ENCODE assay signal across 16 cellular contexts in the genomic region with DNA sequence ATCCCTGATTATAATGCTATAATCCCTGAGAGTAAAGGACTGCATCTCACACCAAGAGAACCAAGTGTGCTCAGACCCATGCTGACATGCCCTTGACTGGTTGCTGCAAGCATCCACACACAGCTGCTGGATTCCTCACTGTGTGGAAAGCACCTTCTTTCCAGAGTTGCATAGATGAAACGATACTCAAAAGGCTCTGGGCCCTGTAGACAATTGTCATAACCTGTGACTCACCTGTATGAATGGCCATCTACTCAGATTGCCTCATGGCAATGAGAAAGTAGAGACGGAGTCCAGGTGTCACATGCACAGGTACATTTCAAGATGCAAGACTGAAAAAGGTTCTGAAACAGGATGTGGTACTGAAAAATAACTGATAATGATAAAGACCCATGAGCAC. TPM values are rescaled to one million over a fixed set of nuclear protein-coding genes. Genes with fewer than 3 reads are reported as not detected.
DNase-seq lines count a peak whose midpoint lies in the region; ATAC-seq and TF ChIP-seq lines count a peak whose summit lies in the region.
"Had no signal": no experiment of that assay in that cellular context is flagged by ENCODE, and none has a peak within 500 bp of the region (broad histone marks: within the 10 kb centered on the region; RNA-seq: fewer than 3 reads in every experiment).

No MANE protein-coding gene starts in this region.

- no peak for DNase-seq in activated naive CD8-positive, alpha-beta T cell treated with anti-CD3 and anti-CD28 coated beads, Interleukin-2, amount 50 U/mL, for 24 hours
- no peak for DNase-seq in activated naive CD8-positive, alpha-beta T cell treated with anti-CD3 and anti-CD28 coated beads for 36 hours
- peak; percentile 11 to 65 for DNase-seq in PC-9
- peak; percentile 86 for DNase-seq in epithelial cell of prostate (ENCODE audit: low read depth, low spot score)
- DNase-seq in natural killer cell treated with Interleukin-12 subunit alpha and Interleukin-12 subunit beta and Interleukin-15 and Interleukin-18, amount 100 ng/mL, for 72 hours (ENCODE audit: low spot score) = no peak
- DNase-seq in occipital lobe (lab: John Stamatoyannopoulos, UW) = no peak
- DNase-seq in left lobe of liver (ENCODE audit: low spot score) = no peak
- DNase-seq: KBM-7, NCI-H1105, NCI-H187, NCI-H774 had no signal

- no peaks in the 10 kb centered on the region for H4K20me1 ChIP-seq in PC-9 (ENCODE audit: insufficient read depth)

- no peaks in the 10 kb centered on the region for H3K27me3 ChIP-seq in PC-9 (ENCODE audit: insufficient read depth, low read depth)
- H3K27me3 ChIP-seq: SJSA1 had no signal

- H3K4me1 ChIP-seq in PC-9 (replicated peaks; ENCODE audit: insufficient read depth) = no peaks in the 10 kb centered on the region
- H3K4me1 ChIP-seq: A549, SJSA1 had no signal

- no peaks in the 10 kb centered on the region for H3K9me3 ChIP-seq in PC-9 (ENCODE audit: insufficient read depth, low read depth)
- H3K9me3 ChIP-seq: A549, SJSA1 had no signal

- POLR2A ChIA-PET in PC-9 (lab: Charles Lee; ENCODE audit: unreplicated experiment) = interaction anchor here (0.7 kb wide), 1 partner anchor 1873 kb away, joined by 3 read pairs; no protein-coding TSS in a partner anchor

- H3K27ac ChIP-seq in PC-9 (no peak overlapping the region), epithelial cell of prostate (peak overlapping the region; percentile 81)
- H3K27ac ChIP-seq: A549, C4-2B, SJSA1 had no signal

- H3F3A ChIP-seq in PC-9 (ENCODE audit: insufficient read depth, low read depth) = no peaks in the 10 kb centered on the region

- no peak overlapping the region for H3K4me2 ChIP-seq in PC-9
- H3K4me2 ChIP-seq: A549 had no signal

- H3K9me2 ChIP-seq in PC-9 (ENCODE audit: insufficient read depth) = no peaks in the 10 kb centered on the region; the same call in 1 of the 2 replicates

- peaks cover 9% of the 10 kb centered on the region for H3K4me1 Mint-ChIP-seq in activated naive CD8-positive, alpha-beta T cell treated with anti-CD3 and anti-CD28 coated beads, Interleukin-2, amount 50 U/mL, for 24 hours
- H3K4me1 Mint-ChIP-seq in activated naive CD8-positive, alpha-beta T cell treated with anti-CD3 and anti-CD28 coated beads for 36 hours = peaks cover 10% of the 10 kb centered on the region
- H3K4me1 Mint-ChIP-seq in natural killer cell treated with Interleukin-12 subunit alpha and Interleukin-12 subunit beta and Interleukin-15 and Interleukin-18, amount 100 ng/mL, for 72 hours (ENCODE audit: low read depth in 2 of 2) = no peaks in the 10 kb centered on the region

- no TSS peak for BruUV-seq in PC-9 (replicated peaks; lab: Mats Ljungman, UMichigan)

- intact Hi-C loops in PC-9 (cut with micrococcal nuclease; ENCODE audit: unreplicated experiment) = loop anchor here (5.0 kb wide), 1 partner anchor 50 kb away; no protein-coding TSS in a partner anchor

- CTCF ChIA-PET in PC-9 (lab: Charles Lee) = interaction anchor here (0.6 kb wide), 1 partner anchor 77 kb away, joined by 5 read pairs; a partner anchor contains a TSS

- H3K27ac Mint-ChIP-seq in activated naive CD8-positive, alpha-beta T cell treated with anti-CD3 and anti-CD28 coated beads, Interleukin-2, amount 50 U/mL, for 24 hours = no peak overlapping the region
- no peak overlapping the region for H3K27ac Mint-ChIP-seq in activated naive CD8-positive, alpha-beta T cell treated with anti-CD3 and anti-CD28 coated beads for 36 hours
- H3K27ac Mint-ChIP-seq in natural killer cell treated with Interleukin-12 subunit alpha and Interleukin-12 subunit beta and Interleukin-15 and Interleukin-18, amount 100 ng/mL, for 72 hours = no peak overlapping the region

- H3K27me3 Mint-ChIP-seq in activated naive CD8-positive, alpha-beta T cell treated with anti-CD3 and anti-CD28 coated beads, Interleukin-2, amount 50 U/mL, for 24 hours = no peaks in the 10 kb centered on the region
- H3K27me3 Mint-ChIP-seq in activated naive CD8-positive, alpha-beta T cell treated with anti-CD3 and anti-CD28 coated beads for 36 hours = peaks cover 6% of the 10 kb centered on the region
- peaks cover 17% of the 10 kb centered on the region in 2 donors for H3K27me3 Mint-ChIP-seq in natural killer cell treated with Interleukin-12 subunit alpha and Interleukin-12 subunit beta and Interleukin-15 and Interleukin-18, amount 100 ng/mL, for 72 hours

- no peaks in the 10 kb centered on the region for H3K36me3 ChIP-seq in PC-9 (ENCODE audit: low read depth)
- H3K36me3 ChIP-seq: SJSA1 had no signal

- TF ChIP-seq CTCF in PC-9 (conservative IDR thresholded peaks at IDR 0.05) = no peak

- H2AFZ ChIP-seq in PC-9 = no peak overlapping the region

- H3K9me3 Mint-ChIP-seq in activated naive CD8-positive, alpha-beta T cell treated with anti-CD3 and anti-CD28 coated beads, Interleukin-2, amount 50 U/mL, for 24 hours = no peaks in the 10 kb centered on the region
- no peaks in the 10 kb centered on the region for H3K9me3 Mint-ChIP-seq in activated naive CD8-positive, alpha-beta T cell treated with anti-CD3 and anti-CD28 coated beads for 36 hours
- no peaks in the 10 kb centered on the region for H3K9me3 Mint-ChIP-seq in natural killer cell treated with Interleukin-12 subunit alpha and Interleukin-12 subunit beta and Interleukin-15 and Interleukin-18, amount 100 ng/mL, for 72 hours

- H3K36me3 Mint-ChIP-seq in activated naive CD8-positive, alpha-beta T cell treated with anti-CD3 and anti-CD28 coated beads, Interleukin-2, amount 50 U/mL, for 24 hours (ENCODE audit: low read depth) = no peaks in the 10 kb centered on the region
- H3K36me3 Mint-ChIP-seq in activated naive CD8-positive, alpha-beta T cell treated with anti-CD3 and anti-CD28 coated beads for 36 hours = no peaks in the 10 kb centered on the region
- no peaks in the 10 kb centered on the region for H3K36me3 Mint-ChIP-seq in natural killer cell treated with Interleukin-12 subunit alpha and Interleukin-12 subunit beta and Interleukin-15 and Interleukin-18, amount 100 ng/mL, for 72 hours

- no peak overlapping the region for H3K4me3 Mint-ChIP-seq in activated naive CD8-positive, alpha-beta T cell treated with anti-CD3 and anti-CD28 coated beads, Interleukin-2, amount 50 U/mL, for 24 hours
- no peak overlapping the region for H3K4me3 Mint-ChIP-seq in activated naive CD8-positive, alpha-beta T cell treated with anti-CD3 and anti-CD28 coated beads for 36 hours
- H3K4me3 Mint-ChIP-seq in natural killer cell treated with Interleukin-12 subunit alpha and Interleukin-12 subunit beta and Interleukin-15 and Interleukin-18, amount 100 ng/mL, for 72 hours = no peak overlapping the region

- H3K4me3 ChIP-seq in PC-9 = no peak overlapping the region
- H3K4me3 ChIP-seq: A549, SJSA1 had no signal

- no peaks in the 10 kb centered on the region for H3K79me2 ChIP-seq in PC-9 (ENCODE audit: low read depth)

- peak; percentile 24 for ATAC-seq in activated naive CD8-positive, alpha-beta T cell treated with anti-CD3 and anti-CD28 coated beads, Interleukin-2, amount 50 U/mL, for 24 hours
- ATAC-seq in natural killer cell treated with Interleukin-12 subunit alpha and Interleukin-12 subunit beta and Interleukin-15 and Interleukin-18, amount 100 ng/mL, for 72 hours = no peak
- ATAC-seq in HG02642 (IDR thresholded peaks at IDR 0.05; ENCODE audit: poor library complexity, unreplicated experiment) (no peak), left lobe of liver (no peak)
- ATAC-seq: HCT116 had no signal

RNA-seq across cellular contexts. Expression of a gene that starts 58.1 kb away (rescaled TPM):
- 10 to 100 TPM; 39.8 to 41.0 TPM for total RNA-seq in activated naive CD8-positive, alpha-beta T cell treated with anti-CD3 and anti-CD28 coated beads for 36 hours
- total RNA-seq in PC-9 (2021) (11.6 and 15.2 TPM in 2 replicates), occipital lobe (25.3 TPM), left lobe of liver (7.1 TPM)
- 10 to 100 TPM; 38.2 to 44.5 TPM for total RNA-seq in natural killer cell treated with Interleukin-12 subunit alpha and Interleukin-12 subunit beta and Interleukin-15 and Interleukin-18, amount 100 ng/mL, for 72 hours

Comparison
In these comparisons a context has a peak if more than half of its experiments do, and no peak if none do; other contexts are left out.
1. DNase-seq: peak in PC-9 (2 of 2) and epithelial cell of prostate (single experiment); none in activated naive CD8-positive, alpha-beta T cell treated with anti-CD3 and anti-CD28 coated beads, Interleukin-2, amount 50 U/mL, for 24 hours (single experiment), activated naive CD8-positive, alpha-beta T cell treated with anti-CD3 and anti-CD28 coated beads for 36 hours (single experiment), natural killer cell treated with Interleukin-12 subunit alpha and Interleukin-12 subunit beta and Interleukin-15 and Interleukin-18, amount 100 ng/mL, for 72 hours (single experiment), occipital lobe (single experiment) and left lobe of liver (single experiment).